ENCODE assay signal across 37 cellular contexts in the genomic region with DNA sequence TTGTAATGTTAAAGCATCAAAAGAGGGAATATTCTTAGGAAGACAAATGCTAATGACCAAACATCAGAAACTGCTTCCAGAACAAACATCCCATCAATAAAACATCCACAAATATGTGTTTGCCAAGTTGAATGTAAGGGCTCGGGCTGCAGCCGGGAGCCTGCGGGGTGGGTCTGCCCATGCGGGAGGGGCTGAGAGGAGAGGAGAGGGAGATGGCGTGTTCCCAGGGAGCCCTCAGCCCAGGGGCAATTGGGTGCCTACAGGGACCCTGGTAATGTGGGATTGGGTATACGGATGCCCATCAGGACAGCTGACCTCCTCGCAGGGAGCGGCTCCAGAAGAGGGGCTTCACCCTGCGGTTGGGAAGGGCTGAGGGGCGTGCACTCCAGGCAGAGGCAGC. TPM values are rescaled to one million over a fixed set of nuclear protein-coding genes. Genes with fewer than 3 reads are reported as not detected.
"Had no signal": no experiment of that assay in that cellular context is flagged by ENCODE, and none has a peak within 500 bp of the region (broad histone marks: within the 10 kb centered on the region; RNA-seq: fewer than 3 reads in every experiment).

No MANE protein-coding gene starts in this region.

- H3K4me1 ChIP-seq: ascending aorta had no signal

- DNase-seq: activated B cell treated with CpG ODN at 0.5 μM for 24 hours; activated CD4-positive, alpha-beta memory T cell treated with anti-CD3 and anti-CD28 coated beads, Interleukin-2, amount 10 ng/mL, durations not matched to agents 7 days and 5 days; activated CD4-positive, alpha-beta T cell treated with anti-CD3 and anti-CD28 coated beads for 1 hour; activated CD4-positive, alpha-beta T cell treated with anti-CD3 and anti-CD28 coated beads for 36 hours; activated CD4-positive, alpha-beta T cell treated with anti-CD3 and anti-CD28 coated beads for 48 hours; activated CD4-positive, alpha-beta T cell treated with anti-CD3 and anti-CD28 coated beads, Interleukin-2, amount 10 ng/mL, durations not matched to agents 7 days and 5 days; activated CD4-positive, alpha-beta T cell treated with anti-CD3 and anti-CD28 coated beads, Interleukin-2, amount 50 U/mL, for 48 hours; activated CD8-positive, alpha-beta memory T cell treated with anti-CD3 and anti-CD28 coated beads for 24 hours; activated CD8-positive, alpha-beta memory T cell treated with anti-CD3 and anti-CD28 coated beads, Interleukin-2, amount 10 ng/mL, durations not matched to agents 7 days and 5 days; activated CD8-positive, alpha-beta memory T cell treated with anti-CD3 and anti-CD28 coated beads, Interleukin-2, amount 50 U/mL, for 48 hours; activated CD8-positive, alpha-beta T cell treated with anti-CD3 and anti-CD28 coated beads, Interleukin-2, amount 10 ng/mL, durations not matched to agents 7 days and 5 days; activated effector memory CD4-positive, alpha-beta T cell treated with Interleukin-2 at 50 U/mL for 16 hours; activated gamma-delta T cell; activated naive CD4-positive, alpha-beta T cell treated with anti-CD3 and anti-CD28 coated beads, Interleukin-2, amount 10 ng/mL, durations not matched to agents 7 days and 5 days; activated naive CD4-positive, alpha-beta T cell treated with Interleukin-2 at 50 U/mL for 16 hours; activated naive CD8-positive, alpha-beta T cell treated with anti-CD3 and anti-CD28 coated beads, Interleukin-2, amount 10 ng/mL, durations not matched to agents 7 days and 5 days; activated naive CD8-positive, alpha-beta T cell treated with anti-CD3 and anti-CD28 coated beads, Interleukin-2, amount 50 U/mL, for 24 hours; activated T-cell treated with anti-CD3 and anti-CD28 coated beads, Interleukin-2, amount 50 U/mL, for 24 hours; activated T-cell treated with anti-CD3 and anti-CD28 coated beads, Interleukin-2, amount 50 U/mL, for 48 hours; amygdala; anterior cingulate cortex; cerebellar nuclear complex; T-helper 2 cell; T-helper 9 cell had no signal

- H3K4me3 Mint-ChIP-seq: activated B cell treated with CpG ODN at 0.5 μM for 24 hours; activated CD4-positive, alpha-beta memory T cell treated with anti-CD3 and anti-CD28 coated beads, Interleukin-2, amount 10 ng/mL, durations not matched to agents 7 days and 5 days; activated CD4-positive, alpha-beta T cell treated with anti-CD3 and anti-CD28 coated beads for 36 hours; activated CD4-positive, alpha-beta T cell treated with anti-CD3 and anti-CD28 coated beads, Interleukin-2, amount 10 ng/mL, durations not matched to agents 7 days and 5 days; activated CD8-positive, alpha-beta memory T cell treated with anti-CD3 and anti-CD28 coated beads, Interleukin-2, amount 10 ng/mL, durations not matched to agents 7 days and 5 days; activated CD8-positive, alpha-beta T cell treated with anti-CD3 and anti-CD28 coated beads, Interleukin-2, amount 10 ng/mL, durations not matched to agents 7 days and 5 days; activated naive CD4-positive, alpha-beta T cell treated with anti-CD3 and anti-CD28 coated beads, Interleukin-2, amount 10 ng/mL, durations not matched to agents 7 days and 5 days; activated naive CD4-positive, alpha-beta T cell treated with anti-CD3 and anti-CD28 coated beads, Interleukin-2, amount 50 U/mL, for 24 hours; activated naive CD8-positive, alpha-beta T cell; activated naive CD8-positive, alpha-beta T cell treated with anti-CD3 and anti-CD28 coated beads, Interleukin-2, amount 10 ng/mL, durations not matched to agents 7 days and 5 days; activated naive CD8-positive, alpha-beta T cell treated with anti-CD3 and anti-CD28 coated beads, Interleukin-2, amount 50 U/mL, for 24 hours; activated T-cell treated with anti-CD3 and anti-CD28 coated beads, Interleukin-2, amount 50 U/mL, for 24 hours; brain; central memory CD8-positive, alpha-beta T cell; T-helper 1 cell treated with Interleukin-12 subunit alpha and Interleukin-12 subunit beta and Interleukin-4 antibody, amounts not matched to agents 30 μg/mL and 1 μg/mL, for 36 hours; T-helper 2 cell treated with Interferon-gamma antibody and Interleukin-4, amounts not matched to agents 5 μg/mL and 100 μg/mL, for 36 hours had no signal

- H3K36me3 Mint-ChIP-seq: activated CD8-positive, alpha-beta memory T cell treated with anti-CD3 and anti-CD28 coated beads, Interleukin-2, amount 10 ng/mL, durations not matched to agents 7 days and 5 days; activated naive CD4-positive, alpha-beta T cell treated with anti-CD3 and anti-CD28 coated beads, Interleukin-2, amount 10 ng/mL, durations not matched to agents 7 days and 5 days; activated naive CD4-positive, alpha-beta T cell treated with anti-CD3 and anti-CD28 coated beads, Interleukin-2, amount 50 U/mL, for 24 hours; activated naive CD8-positive, alpha-beta T cell; activated naive CD8-positive, alpha-beta T cell treated with anti-CD3 and anti-CD28 coated beads, Interleukin-2, amount 10 ng/mL, durations not matched to agents 7 days and 5 days; brain had no signal

- H3K27ac Mint-ChIP-seq: activated B cell treated with CpG ODN at 0.5 μM for 24 hours; activated CD4-positive, alpha-beta memory T cell treated with anti-CD3 and anti-CD28 coated beads, Interleukin-2, amount 10 ng/mL, durations not matched to agents 7 days and 5 days; activated CD4-positive, alpha-beta T cell treated with anti-CD3 and anti-CD28 coated beads for 36 hours; activated CD4-positive, alpha-beta T cell treated with anti-CD3 and anti-CD28 coated beads, Interleukin-2, amount 10 ng/mL, durations not matched to agents 7 days and 5 days; activated CD8-positive, alpha-beta memory T cell treated with anti-CD3 and anti-CD28 coated beads, Interleukin-2, amount 10 ng/mL, durations not matched to agents 7 days and 5 days; activated CD8-positive, alpha-beta T cell treated with anti-CD3 and anti-CD28 coated beads, Interleukin-2, amount 10 ng/mL, durations not matched to agents 7 days and 5 days; activated naive CD4-positive, alpha-beta T cell treated with anti-CD3 and anti-CD28 coated beads, Interleukin-2, amount 10 ng/mL, durations not matched to agents 7 days and 5 days; activated naive CD4-positive, alpha-beta T cell treated with anti-CD3 and anti-CD28 coated beads, Interleukin-2, amount 50 U/mL, for 24 hours; activated naive CD8-positive, alpha-beta T cell; activated naive CD8-positive, alpha-beta T cell treated with anti-CD3 and anti-CD28 coated beads, Interleukin-2, amount 10 ng/mL, durations not matched to agents 7 days and 5 days; activated naive CD8-positive, alpha-beta T cell treated with anti-CD3 and anti-CD28 coated beads, Interleukin-2, amount 50 U/mL, for 24 hours; activated T-cell treated with anti-CD3 and anti-CD28 coated beads, Interleukin-2, amount 50 U/mL, for 24 hours; activated T-helper 2 cell treated with anti-CD3 and anti-CD28 coated beads, Interferon-gamma antibody, Interleukin-2, Interleukin-4, amounts not matched to agents 10 μg/mL and 5 μg/mL and 100 μg/mL, durations not matched to agents 14 hours and 24 hours and 36 hours; T-helper 1 cell treated with Interleukin-12 subunit alpha and Interleukin-12 subunit beta and Interleukin-4 antibody, amounts not matched to agents 30 μg/mL and 1 μg/mL, for 36 hours; T-helper 2 cell treated with Interferon-gamma antibody and Interleukin-4, amounts not matched to agents 5 μg/mL and 100 μg/mL, for 36 hours had no signal

- H3K27ac ChIP-seq: ascending aorta, cardiac muscle cell, VCaP had no signal

- H3K4me1 Mint-ChIP-seq: activated B cell treated with CpG ODN at 0.5 μM for 24 hours; activated CD4-positive, alpha-beta memory T cell treated with anti-CD3 and anti-CD28 coated beads, Interleukin-2, amount 10 ng/mL, durations not matched to agents 7 days and 5 days; activated CD4-positive, alpha-beta T cell treated with anti-CD3 and anti-CD28 coated beads for 36 hours; activated CD4-positive, alpha-beta T cell treated with anti-CD3 and anti-CD28 coated beads, Interleukin-2, amount 10 ng/mL, durations not matched to agents 7 days and 5 days; activated CD8-positive, alpha-beta memory T cell treated with anti-CD3 and anti-CD28 coated beads, Interleukin-2, amount 10 ng/mL, durations not matched to agents 7 days and 5 days; activated naive CD4-positive, alpha-beta T cell treated with anti-CD3 and anti-CD28 coated beads, Interleukin-2, amount 10 ng/mL, durations not matched to agents 7 days and 5 days; activated naive CD4-positive, alpha-beta T cell treated with anti-CD3 and anti-CD28 coated beads, Interleukin-2, amount 50 U/mL, for 24 hours; activated naive CD8-positive, alpha-beta T cell treated with anti-CD3 and anti-CD28 coated beads, Interleukin-2, amount 10 ng/mL, durations not matched to agents 7 days and 5 days; activated naive CD8-positive, alpha-beta T cell treated with anti-CD3 and anti-CD28 coated beads, Interleukin-2, amount 50 U/mL, for 24 hours; central memory CD8-positive, alpha-beta T cell had no signal

- H3K36me3 ChIP-seq: ascending aorta, cardiac muscle cell had no signal

- H3K27me3 ChIP-seq: ascending aorta, cardiac muscle cell had no signal

- ATAC-seq: activated CD4-positive, alpha-beta T cell treated with anti-CD3 and anti-CD28 coated beads for 36 hours; activated CD4-positive, CD25-positive, alpha-beta regulatory T cell treated with anti-CD3 and anti-CD28 coated beads, Interleukin-2, amount 50 U/mL, for 24 hours; activated CD8-positive, alpha-beta memory T cell treated with anti-CD3 and anti-CD28 coated beads, Interleukin-2, amount 10 ng/mL, durations not matched to agents 7 days and 5 days; activated CD8-positive, alpha-beta T cell treated with anti-CD3 and anti-CD28 coated beads, Interleukin-2, amount 10 ng/mL, durations not matched to agents 7 days and 5 days; activated naive CD8-positive, alpha-beta T cell treated with anti-CD3 and anti-CD28 coated beads, Interleukin-2, amount 50 U/mL, for 24 hours had no signal

- H3K4me3 ChIP-seq: ascending aorta, cardiac muscle cell had no signal

- H3K27me3 Mint-ChIP-seq: activated CD4-positive, alpha-beta T cell treated with anti-CD3 and anti-CD28 coated beads, Interleukin-2, amount 10 ng/mL, durations not matched to agents 7 days and 5 days; activated CD8-positive, alpha-beta memory T cell treated with anti-CD3 and anti-CD28 coated beads, Interleukin-2, amount 10 ng/mL, durations not matched to agents 7 days and 5 days; activated naive CD8-positive, alpha-beta T cell treated with anti-CD3 and anti-CD28 coated beads, Interleukin-2, amount 10 ng/mL, durations not matched to agents 7 days and 5 days had no signal

- H3K9me3 Mint-ChIP-seq: activated B cell treated with CpG ODN at 0.5 μM for 24 hours; activated CD4-positive, alpha-beta memory T cell treated with anti-CD3 and anti-CD28 coated beads, Interleukin-2, amount 10 ng/mL, durations not matched to agents 7 days and 5 days; activated CD4-positive, alpha-beta T cell treated with anti-CD3 and anti-CD28 coated beads, Interleukin-2, amount 10 ng/mL, durations not matched to agents 7 days and 5 days; activated naive CD4-positive, alpha-beta T cell treated with anti-CD3 and anti-CD28 coated beads, Interleukin-2, amount 10 ng/mL, durations not matched to agents 7 days and 5 days; activated naive CD4-positive, alpha-beta T cell treated with anti-CD3 and anti-CD28 coated beads, Interleukin-2, amount 50 U/mL, for 24 hours; activated naive CD8-positive, alpha-beta T cell treated with anti-CD3 and anti-CD28 coated beads, Interleukin-2, amount 10 ng/mL, durations not matched to agents 7 days and 5 days; activated naive CD8-positive, alpha-beta T cell treated with anti-CD3 and anti-CD28 coated beads, Interleukin-2, amount 50 U/mL, for 24 hours; activated T-cell treated with anti-CD3 and anti-CD28 coated beads, Interleukin-2, amount 50 U/mL, for 24 hours; activated T-helper 2 cell treated with anti-CD3 and anti-CD28 coated beads, Interferon-gamma antibody, Interleukin-2, Interleukin-4, amounts not matched to agents 10 μg/mL and 5 μg/mL and 100 μg/mL, durations not matched to agents 14 hours and 24 hours and 36 hours; central memory CD8-positive, alpha-beta T cell; T-helper 1 cell treated with Interleukin-12 subunit alpha and Interleukin-12 subunit beta and Interleukin-4 antibody, amounts not matched to agents 30 μg/mL and 1 μg/mL, for 36 hours; T-helper 2 cell treated with Interferon-gamma antibody and Interleukin-4, amounts not matched to agents 5 μg/mL and 100 μg/mL, for 36 hours had no signal

- H3K9me3 ChIP-seq: ascending aorta had no signal

RNA-seq across cellular contexts. Expression of a gene that starts 38.4 kb away (rescaled TPM):
- total RNA-seq: activated B cell treated with CpG ODN at 0.5 μM for 24 hours; activated CD4-positive, alpha-beta memory T cell treated with anti-CD3 and anti-CD28 coated beads, Interleukin-2, amount 10 ng/mL, durations not matched to agents 7 days and 5 days; activated CD4-positive, alpha-beta T cell treated with anti-CD3 and anti-CD28 coated beads for 36 hours; activated CD4-positive, alpha-beta T cell treated with anti-CD3 and anti-CD28 coated beads, Interleukin-2, amount 10 ng/mL, durations not matched to agents 7 days and 5 days; activated CD8-positive, alpha-beta memory T cell treated with anti-CD3 and anti-CD28 coated beads, Interleukin-2, amount 10 ng/mL, durations not matched to agents 7 days and 5 days; activated CD8-positive, alpha-beta T cell treated with anti-CD3 and anti-CD28 coated beads, Interleukin-2, amount 10 ng/mL, durations not matched to agents 7 days and 5 days; activated naive CD8-positive, alpha-beta T cell treated with anti-CD3 and anti-CD28 coated beads, Interleukin-2, amount 10 ng/mL, durations not matched to agents 7 days and 5 days; activated T-helper 2 cell treated with anti-CD3 and anti-CD28 coated beads, Interferon-gamma antibody, Interleukin-2, Interleukin-4, amounts not matched to agents 10 μg/mL and 5 μg/mL and 100 μg/mL, durations not matched to agents 14 hours and 24 hours and 36 hours; ascending aorta; bronchial epithelial cell; chondrocyte had no signal
